Comparison of ENCODE assay signal across 19 cellular contexts in genomic region chr2:33238111-33238510, GRCh38.
DNase-seq lines count a peak whose midpoint lies in the region; ATAC-seq and TF ChIP-seq lines count a peak whose summit lies in the region.
"Had no signal": no experiment of that assay in that cellular context is flagged by ENCODE, and none has a peak within 500 bp of the region (broad histone marks: within the 10 kb centered on the region; RNA-seq: fewer than 3 reads in every experiment).

No MANE protein-coding gene starts in this region.

- CTCF ChIA-PET in PC-3 (lab: Charles Lee) = no interaction called here
- CTCF ChIA-PET in CD8-positive, alpha-beta memory T cell (lab: Charles Lee) = no interaction called here

- H3K4me1 Mint-ChIP-seq in CD8-positive, alpha-beta memory T cell = no peaks in the 10 kb centered on the region

- no peaks in the 10 kb centered on the region for H3K9me2 ChIP-seq in PC-3 (replicated peaks; ENCODE audit: low read length)

- no peaks in the 10 kb centered on the region for H3K27me3 ChIP-seq in PC-3 (ENCODE audit: low read length)
- H3K27me3 ChIP-seq in stomach = no peaks in the 10 kb centered on the region
- no peaks in the 10 kb centered on the region for H3K27me3 ChIP-seq in CD8-positive, alpha-beta memory T cell (ENCODE audit: insufficient read depth, low read length, poor library complexity, severe bottlenecking)
- H3K27me3 ChIP-seq: hepatocyte, Peyer's patch, right lobe of liver, suprapubic skin had no signal

- H3K9me3 Mint-ChIP-seq in CD8-positive, alpha-beta memory T cell = peaks cover 0 to 2% (median 0%) of the 10 kb centered on the region in 5 donors

- peak overlapping the region; percentile 55 for H3K4me2 ChIP-seq in PC-3 (ENCODE audit: low read length)
- H3K4me2 ChIP-seq: hepatocyte had no signal

- TF ChIP-seq EP300 in stomach (IDR thresholded peaks at IDR 0.05) = no peak

- H3K4me3 ChIP-seq in PC-3 (ENCODE audit: low read length) = no peak overlapping the region
- H3K4me3 ChIP-seq in stomach = no peak overlapping the region
- no peak overlapping the region for H3K4me3 ChIP-seq in CD8-positive, alpha-beta memory T cell (ENCODE audit: low read length)
- H3K4me3 ChIP-seq: coronary artery, hepatocyte, mucosa of descending colon, Peyer's patch, right lobe of liver, suprapubic skin had no signal

- H3K27ac ChIP-seq in PC-3 (ENCODE audit: low read length) (peak overlapping the region; percentile 98), stomach (peak overlapping the region in 2 of 5 donors; percentile 43 to 52)
- no peak overlapping the region for H3K27ac ChIP-seq in CD8-positive, alpha-beta memory T cell (ENCODE audit: low read depth, low read length)
- H3K27ac ChIP-seq: hepatocyte, right lobe of liver, suprapubic skin had no signal

- TF ChIP-seq CTCF in PC-3 (conservative IDR thresholded peaks at IDR 0.05; ENCODE audit: low read depth, low read length) = no peak
- TF ChIP-seq CTCF in stomach (IDR thresholded peaks at IDR 0.05) = no peak

- 80 to 97% (median 89%) methylated on average over 2 of the region's 2 CpGs for WGBS in stomach, 5 donors

- H3K9me3 ChIP-seq in PC-3 (ENCODE audit: low read length) (no peaks in the 10 kb centered on the region), stomach (no peaks in the 10 kb centered on the region)
- H3K9me3 ChIP-seq in CD8-positive, alpha-beta memory T cell (ENCODE audit: low read length) = no peaks in the 10 kb centered on the region
- H3K9me3 ChIP-seq: mucosa of descending colon, Peyer's patch, right lobe of liver, suprapubic skin had no signal

- ATAC-seq in PC-3 = peak; percentile 79
- ATAC-seq: left colon, mucosa of descending colon, right lobe of liver had no signal

- H4K20me1 ChIP-seq in PC-3 (ENCODE audit: low read length) = no peaks in the 10 kb centered on the region

- H3K36me3 ChIP-seq in PC-3 (ENCODE audit: low read depth, low read length) = no peaks in the 10 kb centered on the region
- no peaks in the 10 kb centered on the region for H3K36me3 ChIP-seq in stomach
- no peaks in the 10 kb centered on the region for H3K36me3 ChIP-seq in CD8-positive, alpha-beta memory T cell (ENCODE audit: insufficient read depth, low read length)
- H3K36me3 ChIP-seq: Peyer's patch, right lobe of liver, suprapubic skin had no signal

- POLR2A ChIA-PET in PC-3 (lab: Charles Lee; ENCODE audit: unreplicated experiment) = no interaction called here
- POLR2A ChIA-PET in CD8-positive, alpha-beta memory T cell (lab: Charles Lee) = no interaction called here

- peaks cover 0 to 7% of the 10 kb centered on the region in 2 donors for H3K27me3 Mint-ChIP-seq in CD8-positive, alpha-beta memory T cell

- DNase-seq in Daoy (ENCODE audit: low read depth) = peak; percentile 38
- DNase-seq in PC-3 = peak; percentile 89
- DNase-seq in dermis blood vessel endothelial cell = peak; percentile 69
- DNase-seq in kidney tubule cell (ENCODE audit: low spot score) = peak; percentile 52
- DNase-seq in NCI-H446 (lab: John Stamatoyannopoulos, UW) = no peak
- DNase-seq in Kasumi-1 (lab: John Stamatoyannopoulos, UW) = no peak
- no peak for DNase-seq in stomach
- no peak for DNase-seq in CD8-positive, alpha-beta memory T cell
- DNase-seq: activated CD4-positive, CD25-positive, alpha-beta regulatory T cell; amniotic stem cell; left colon; mucosa of descending colon; NCI-H2029 treated with DMSO at 0.1 percent for 48 hours; NCI-H69; Peyer's patch; right lobe of liver had no signal

- H3F3A ChIP-seq in PC-3 (ENCODE audit: low read length, unreplicated experiment) = peaks cover 5% of the 10 kb centered on the region

- H3K9ac ChIP-seq in PC-3 (ENCODE audit: low read length) = peak overlapping the region; percentile 93

- no peaks in the 10 kb centered on the region for H3K79me2 ChIP-seq in PC-3 (ENCODE audit: low read length)
- H3K79me2 ChIP-seq: hepatocyte had no signal

- no peak overlapping the region for H2AFZ ChIP-seq in PC-3 (ENCODE audit: low read length)
- H2AFZ ChIP-seq: hepatocyte had no signal

- H3K36me3 Mint-ChIP-seq in CD8-positive, alpha-beta memory T cell = no peaks in the 10 kb centered on the region

- no TSS peak for BruUV-seq in PC-3 (replicated peaks; lab: Mats Ljungman, UMichigan)

- H3K27ac Mint-ChIP-seq in CD8-positive, alpha-beta memory T cell = no peak overlapping the region

- H3K4me1 ChIP-seq in PC-3 (ENCODE audit: insufficient read depth, low read length) (peaks cover 51% of the 10 kb centered on the region), stomach (peaks cover 0 to 6% (median 0%) of the 10 kb centered on the region in 4 donors)
- no peaks in the 10 kb centered on the region for H3K4me1 ChIP-seq in CD8-positive, alpha-beta memory T cell (ENCODE audit: insufficient read depth, low read length)
- H3K4me1 ChIP-seq: Peyer's patch, right lobe of liver, suprapubic skin had no signal

- H3K4me3 Mint-ChIP-seq in CD8-positive, alpha-beta memory T cell = no peak overlapping the region

- intact Hi-C loops in PC-3 (cut with micrococcal nuclease) = loop anchor here (2.0 kb wide), 1 partner anchor 33 kb away; no protein-coding TSS in a partner anchor
- intact Hi-C loops in stomach (cut with DNase I; ENCODE audit: low total_unique reads) = no loop called here

- no peak for TF ChIP-seq POLR2A in stomach (IDR thresholded peaks at IDR 0.05)

Comparison
In these comparisons a context has a peak if more than half of its experiments do, and no peak if none do; other contexts are left out.
1. DNase-seq: peak in Daoy (single experiment), PC-3 (single experiment), dermis blood vessel endothelial cell (single experiment) and kidney tubule cell (single experiment); none in NCI-H446 (0 of 2), Kasumi-1 (0 of 2), stomach (single experiment) and CD8-positive, alpha-beta memory T cell (0 of 5).